ENCODE assay signal across 8 cellular contexts in genomic region chr17:8628609-8629169, GRCh38. TPM values are rescaled to one million over a fixed set of nuclear protein-coding genes. Genes with fewer than 3 reads are reported as not detected.
A peak's percentile ranks its signal among the peaks of the same experiment; 100 is the strongest.
DNase-seq lines count a peak whose midpoint lies in the region; ATAC-seq and TF ChIP-seq lines count a peak whose summit lies in the region.

No MANE protein-coding gene starts in this region.

- H3K4me2 ChIP-seq in smooth muscle cell: peak overlapping the region; percentile 86

- H3K9ac ChIP-seq in smooth muscle cell (ENCODE audit: low read depth): peak overlapping the region; percentile 86

- CTCF ChIA-PET in activated CD4-positive, alpha-beta memory T cell treated with anti-CD3 and anti-CD28 coated beads, Interleukin-2, amount 10 ng/mL, durations not matched to agents 7 days and 5 days (lab: Charles Lee): no interaction called here
- CTCF ChIA-PET in activated CD4-positive, alpha-beta memory T cell treated with anti-CD3 and anti-CD28 coated beads for 36 hours (lab: Charles Lee): interaction anchor here (0.9 kb wide), 1 partner anchor 217 kb away, joined by 3 read pairs; no protein-coding TSS in a partner anchor

- DNase-seq in activated CD4-positive, alpha-beta memory T cell treated with anti-CD3 and anti-CD28 coated beads, Interleukin-2, amount 10 ng/mL, durations not matched to agents 7 days and 5 days: no peak
- DNase-seq in activated CD4-positive, alpha-beta memory T cell treated with anti-CD3 and anti-CD28 coated beads for 36 hours: no peak
- DNase-seq in SK-MEL-5 (ENCODE audit: low read depth, low spot score) (peak; percentile 7), fibroblast of the aortic adventitia (ENCODE audit: low read depth) (peak; percentile 47), smooth muscle cell (lab: John Stamatoyannopoulos, UW; ENCODE audit: unreplicated experiment) (no peak), amniotic stem cell (lab: John Stamatoyannopoulos, UW) (no peak)

- in situ Hi-C loops in SK-MEL-5 (cut with HindIII; ENCODE audit: low pct_unique_long_range_greater_than_20kb, low sequenced_read_pairs): no loop called here

- no peaks in the 10 kb centered on the region for H3K27me3 ChIP-seq in smooth muscle cell (ENCODE audit: low read depth)

- POLR2A ChIA-PET in activated CD4-positive, alpha-beta memory T cell treated with anti-CD3 and anti-CD28 coated beads, Interleukin-2, amount 10 ng/mL, durations not matched to agents 7 days and 5 days (lab: Charles Lee): no interaction called here
- POLR2A ChIA-PET in activated CD4-positive, alpha-beta memory T cell treated with anti-CD3 and anti-CD28 coated beads for 36 hours (lab: Charles Lee): no interaction called here

- no peaks in the 10 kb centered on the region for H3K36me3 Mint-ChIP-seq in activated CD4-positive, alpha-beta memory T cell treated with anti-CD3 and anti-CD28 coated beads, Interleukin-2, amount 10 ng/mL, durations not matched to agents 7 days and 5 days (ENCODE audit: low read depth)
- peaks cover 1% of the 10 kb centered on the region for H3K36me3 Mint-ChIP-seq in activated CD4-positive, alpha-beta memory T cell treated with anti-CD3 and anti-CD28 coated beads for 36 hours

- H2AFZ ChIP-seq in smooth muscle cell (ENCODE audit: low read depth): no peak overlapping the region

- peaks cover 5% of the 10 kb centered on the region for H3F3A ChIP-seq in smooth muscle cell (ENCODE audit: low read depth)

- 14% methylated on average over 8 of the region's 8 CpGs for WGBS in smooth muscle cell (ENCODE audit: low lambda C conversion rate)

- no peak for ATAC-seq in HG02973 (IDR thresholded peaks at IDR 0.05; ENCODE audit: unreplicated experiment)
- no peak for ATAC-seq in GM19324 (IDR thresholded peaks at IDR 0.05; ENCODE audit: low FRiP score, unreplicated experiment)

- H3K36me3 ChIP-seq in smooth muscle cell (ENCODE audit: low read depth): no peaks in the 10 kb centered on the region

- intact Hi-C loops in activated CD4-positive, alpha-beta memory T cell treated with anti-CD3 and anti-CD28 coated beads for 36 hours (cut with micrococcal nuclease): no loop called here

- peak overlapping the region; percentile 81 for H3K27ac ChIP-seq in smooth muscle cell (ENCODE audit: low read depth)

- peaks cover 53% of the 10 kb centered on the region for H4K20me1 ChIP-seq in smooth muscle cell (ENCODE audit: low read depth)

- H3K4me3 Mint-ChIP-seq in activated CD4-positive, alpha-beta memory T cell treated with anti-CD3 and anti-CD28 coated beads, Interleukin-2, amount 10 ng/mL, durations not matched to agents 7 days and 5 days: peak overlapping the region; percentile 71
- H3K4me3 Mint-ChIP-seq in activated CD4-positive, alpha-beta memory T cell treated with anti-CD3 and anti-CD28 coated beads for 36 hours: no peak overlapping the region

- peaks cover 51% of the 10 kb centered on the region for H3K27me3 Mint-ChIP-seq in activated CD4-positive, alpha-beta memory T cell treated with anti-CD3 and anti-CD28 coated beads, Interleukin-2, amount 10 ng/mL, durations not matched to agents 7 days and 5 days
- H3K27me3 Mint-ChIP-seq in activated CD4-positive, alpha-beta memory T cell treated with anti-CD3 and anti-CD28 coated beads for 36 hours: peaks cover 36% of the 10 kb centered on the region

- H3K4me3 ChIP-seq in fibroblast of the aortic adventitia (ENCODE audit: low read depth, low read length) (peak overlapping the region; percentile 95), smooth muscle cell (peak overlapping the region; percentile 98)

- H3K79me2 ChIP-seq in smooth muscle cell (ENCODE audit: low read depth): peaks cover 67% of the 10 kb centered on the region

- H3K4me1 Mint-ChIP-seq in activated CD4-positive, alpha-beta memory T cell treated with anti-CD3 and anti-CD28 coated beads, Interleukin-2, amount 10 ng/mL, durations not matched to agents 7 days and 5 days: peaks cover 8% of the 10 kb centered on the region
- peaks cover 7% of the 10 kb centered on the region for H3K4me1 Mint-ChIP-seq in activated CD4-positive, alpha-beta memory T cell treated with anti-CD3 and anti-CD28 coated beads for 36 hours (ENCODE audit: low read depth)

- H3K9me3 ChIP-seq in smooth muscle cell (replicated peaks; ENCODE audit: low read depth): no peaks in the 10 kb centered on the region

- TF ChIP-seq CTCF in fibroblast of the aortic adventitia (IDR thresholded peaks at IDR 0.05; ENCODE audit: insufficient read depth, low read length): no peak
- TF ChIP-seq CTCF in smooth muscle cell (IDR thresholded peaks at IDR 0.05; ENCODE audit: borderline replicate concordance, insufficient read depth, poor library complexity, severe bottlenecking): no peak

- H3K9me3 Mint-ChIP-seq in activated CD4-positive, alpha-beta memory T cell treated with anti-CD3 and anti-CD28 coated beads, Interleukin-2, amount 10 ng/mL, durations not matched to agents 7 days and 5 days: no peaks in the 10 kb centered on the region
- H3K9me3 Mint-ChIP-seq in activated CD4-positive, alpha-beta memory T cell treated with anti-CD3 and anti-CD28 coated beads for 36 hours: no peaks in the 10 kb centered on the region

- H3K4me1 ChIP-seq in smooth muscle cell (ENCODE audit: low read depth): peaks cover 28% of the 10 kb centered on the region

- no peak overlapping the region for H3K27ac Mint-ChIP-seq in activated CD4-positive, alpha-beta memory T cell treated with anti-CD3 and anti-CD28 coated beads, Interleukin-2, amount 10 ng/mL, durations not matched to agents 7 days and 5 days
- H3K27ac Mint-ChIP-seq in activated CD4-positive, alpha-beta memory T cell treated with anti-CD3 and anti-CD28 coated beads for 36 hours: no peak overlapping the region

RNA-seq across cellular contexts. Expression of gene MYH10, which starts 1.8 kb away (rescaled TPM):
- 10 to 100 TPM; 10.2 to 11.2 TPM for total RNA-seq in activated CD4-positive, alpha-beta memory T cell treated with anti-CD3 and anti-CD28 coated beads, Interleukin-2, amount 10 ng/mL, durations not matched to agents 7 days and 5 days
- 10 to 100 TPM; 15.6 to 20.6 TPM for total RNA-seq in activated CD4-positive, alpha-beta memory T cell treated with anti-CD3 and anti-CD28 coated beads for 36 hours
- total RNA-seq in SK-MEL-5 (2014; rRNA removed; shearing (Covaris generic)): 71.6 and 73.4 TPM in 2 replicates
- 86.5 and 123 TPM in 2 replicates for polyA plus RNA-seq in SK-MEL-5 (2015; cell fraction: cytosol; rRNA removed)
- polyA plus RNA-seq in SK-MEL-5 (2015; cell fraction: nucleus; rRNA removed): 64.9 and 98.8 TPM in 2 replicates
- total RNA-seq in fibroblast of the aortic adventitia (ENCODE audit: low replicate concordance): 85.7 and 404 TPM in 2 replicates
- total RNA-seq in smooth muscle cell: 107 and 146 TPM in 2 replicates
- polyA plus RNA-seq in smooth muscle cell: 83.0 and 112 TPM in 2 replicates

Comparison
In these comparisons a context has a peak if more than half of its experiments do, and no peak if none do; other contexts are left out.
1. DNase-seq: peak in SK-MEL-5 (single experiment) and fibroblast of the aortic adventitia (single experiment); none in activated CD4-positive, alpha-beta memory T cell treated with anti-CD3 and anti-CD28 coated beads, Interleukin-2, amount 10 ng/mL, durations not matched to agents 7 days and 5 days (single experiment), activated CD4-positive, alpha-beta memory T cell treated with anti-CD3 and anti-CD28 coated beads for 36 hours (single experiment), smooth muscle cell (single experiment) and amniotic stem cell (single experiment).